ENCODE assay signal across 13 cellular contexts in genomic region chr11:27429740-27430451, GRCh38. TPM values are rescaled to one million over a fixed set of nuclear protein-coding genes. Genes with fewer than 3 reads are reported as not detected.
DNase-seq lines count a peak whose midpoint lies in the region; ATAC-seq and TF ChIP-seq lines count a peak whose summit lies in the region.
"Had no signal": no experiment of that assay in that cellular context is flagged by ENCODE, and none has a peak within 500 bp of the region (broad histone marks: within the 10 kb centered on the region; RNA-seq: fewer than 3 reads in every experiment).

No MANE protein-coding gene starts in this region.

- no peak overlapping the region for H3K4ac ChIP-seq in mesendoderm (ENCODE audit: low read depth, low read length)

- H2BK120ac ChIP-seq in mesendoderm (ENCODE audit: low read depth, low read length), result no peak overlapping the region

- H4K5ac ChIP-seq in mesendoderm (ENCODE audit: low read length), result no peak overlapping the region

- no peak overlapping the region for H4K8ac ChIP-seq in mesendoderm (ENCODE audit: low read depth, low read length)

- ATAC-seq in GM23338, result peak; percentile 40; the same call in 2 of the 3 replicates
- no peak for ATAC-seq in HG03097 (IDR thresholded peaks at IDR 0.05; ENCODE audit: low FRiP score, unreplicated experiment)
- ATAC-seq in HG02970 (IDR thresholded peaks at IDR 0.05; ENCODE audit: low FRiP score, unreplicated experiment), result no peak
- ATAC-seq: stimulated activated naive B cell treated with anti-CD40 and anti-IgM and Interleukin-4, amounts not matched to agents 10 μg/mL and 1 μg/mL and 100 μg/mL, for 72 hours had no signal

- H3K4me2 ChIP-seq in GM23338 (peak overlapping the region; percentile 68), mesendoderm (ENCODE audit: low read length) (no peak overlapping the region)

- peak; percentile 20 for DNase-seq in GM23338 (ENCODE audit: low spot score)
- DNase-seq in NCI-H146 (lab: John Stamatoyannopoulos, UW), result peak; percentile 87
- DNase-seq in amniotic epithelial cell (ENCODE audit: low read depth), result peak; percentile 34
- no peak for DNase-seq in mesendoderm
- DNase-seq in adrenal gland, result no peak
- DNase-seq in effector memory CD4-positive, alpha-beta T cell, result no peak
- DNase-seq: CD8-positive, alpha-beta memory T cell; NCI-H1694; RPMI8226; stimulated activated naive B cell treated with anti-CD40 and anti-IgM and Interleukin-4, amounts not matched to agents 10 μg/mL and 1 μg/mL and 100 μg/mL, for 72 hours had no signal

- H3K27me3 ChIP-seq in GM23338 (ENCODE audit: insufficient read depth), result no peaks in the 10 kb centered on the region
- no peaks in the 10 kb centered on the region for H3K27me3 ChIP-seq in mesendoderm (ENCODE audit: insufficient read depth, low read length, poor library complexity)
- no peaks in the 10 kb centered on the region for H3K27me3 ChIP-seq in adrenal gland
- H3K27me3 ChIP-seq in effector memory CD4-positive, alpha-beta T cell (replicated peaks; ENCODE audit: control insufficient read depth, insufficient read depth, low read length, poor library complexity, severe bottlenecking), result no peaks in the 10 kb centered on the region

- intact Hi-C loops in adrenal gland (cut with DNase I), result no loop called here

- peaks cover 4% of the 10 kb centered on the region; the same call in 1 of the 2 replicates for H3F3A ChIP-seq in GM23338 (replicated peaks; ENCODE audit: low read depth)

- H3K79me2 ChIP-seq in GM23338 (replicated peaks; ENCODE audit: insufficient read depth) (peaks cover 100% of the 10 kb centered on the region), mesendoderm (ENCODE audit: control insufficient read depth, insufficient read depth, low read length) (peaks cover 13% of the 10 kb centered on the region)

- H2BK5ac ChIP-seq in mesendoderm (ENCODE audit: low read length), result no peak overlapping the region

- peaks cover 18% of the 10 kb centered on the region for H3K79me1 ChIP-seq in mesendoderm (ENCODE audit: low read length)

- H3K23ac ChIP-seq in mesendoderm (ENCODE audit: low read length), result no peak overlapping the region

- no peak for TF ChIP-seq CTCF in GM23338 (conservative IDR thresholded peaks at IDR 0.05; ENCODE audit: low read depth in 2 of 2)
- no peak for TF ChIP-seq CTCF in adrenal gland (IDR thresholded peaks at IDR 0.05)

- H3K27ac ChIP-seq in GM23338 (ENCODE audit: low read depth) (peak overlapping the region; percentile 87), mesendoderm (ENCODE audit: low read depth, low read length) (peak overlapping the region; percentile 61), adrenal gland (peak overlapping the region in 1 of 5 donors; percentile 7)
- no peak overlapping the region for H3K27ac ChIP-seq in effector memory CD4-positive, alpha-beta T cell (ENCODE audit: insufficient read depth, low read length, poor library complexity, severe bottlenecking)

- H3K36me3 ChIP-seq in GM23338 (ENCODE audit: insufficient read depth) (0 out of 2 replicates have a peak, but pooled peaks cover 3% of the 10 kb centered on the region), mesendoderm (ENCODE audit: control insufficient read depth, insufficient read depth, low read length) (no peaks in the 10 kb centered on the region), adrenal gland (replicated peaks in 1 of 2) (no peaks in the 10 kb centered on the region)
- H3K36me3 ChIP-seq in effector memory CD4-positive, alpha-beta T cell (ENCODE audit: control insufficient read depth, insufficient read depth, low read length), result no peaks in the 10 kb centered on the region

- peaks cover 63% of the 10 kb centered on the region for H3K4me1 ChIP-seq in GM23338 (ENCODE audit: insufficient read depth)
- H3K4me1 ChIP-seq in mesendoderm (ENCODE audit: control insufficient read depth, low read depth, low read length), result peaks cover 10% of the 10 kb centered on the region
- H3K4me1 ChIP-seq in adrenal gland (replicated peaks in 1 of 2), result peaks cover 0 to 10% of the 10 kb centered on the region in 2 donors
- no peaks in the 10 kb centered on the region for H3K4me1 ChIP-seq in effector memory CD4-positive, alpha-beta T cell (ENCODE audit: control insufficient read depth, insufficient read depth, low read length, poor library complexity, severe bottlenecking)

- H2AK5ac ChIP-seq in mesendoderm (ENCODE audit: low read length), result no peak overlapping the region

- H3K9ac ChIP-seq in mesendoderm (ENCODE audit: low read length), result no peak overlapping the region

- no peak overlapping the region for H3K4me3 Mint-ChIP-seq in GM23338
- H3K4me3 Mint-ChIP-seq: CD8-positive, alpha-beta memory T cell; neural crest cell; stimulated activated naive B cell treated with anti-CD40 and anti-IgM and Interleukin-4, amounts not matched to agents 10 μg/mL and 1 μg/mL and 100 μg/mL, for 72 hours had no signal

- no peaks in the 10 kb centered on the region for H3K9me3 ChIP-seq in adrenal gland (replicated peaks in 1 of 3)
- no peaks in the 10 kb centered on the region for H3K9me3 ChIP-seq in effector memory CD4-positive, alpha-beta T cell (ENCODE audit: control insufficient read depth, low read length)

- no peak overlapping the region for H2AFZ ChIP-seq in GM23338

- no peak overlapping the region for H3K18ac ChIP-seq in mesendoderm (ENCODE audit: low read length)

- H2BK15ac ChIP-seq in mesendoderm (replicated peaks; ENCODE audit: low read depth), result no peak overlapping the region

- no peak overlapping the region for H3K27ac Mint-ChIP-seq in GM23338
- H3K27ac Mint-ChIP-seq: CD8-positive, alpha-beta memory T cell; stimulated activated naive B cell treated with anti-CD40 and anti-IgM and Interleukin-4, amounts not matched to agents 10 μg/mL and 1 μg/mL and 100 μg/mL, for 72 hours had no signal

- peaks cover 22% of the 10 kb centered on the region for H3K4me1 Mint-ChIP-seq in GM23338
- H3K4me1 Mint-ChIP-seq: CD8-positive, alpha-beta memory T cell; stimulated activated naive B cell treated with anti-CD40 and anti-IgM and Interleukin-4, amounts not matched to agents 10 μg/mL and 1 μg/mL and 100 μg/mL, for 72 hours had no signal

- 0 out of 3 replicates have a peak, but pooled peaks cover 2% of the 10 kb centered on the region for H3K36me3 Mint-ChIP-seq in GM23338 (ENCODE audit: low read depth)
- H3K36me3 Mint-ChIP-seq: CD8-positive, alpha-beta memory T cell; stimulated activated naive B cell treated with anti-CD40 and anti-IgM and Interleukin-4, amounts not matched to agents 10 μg/mL and 1 μg/mL and 100 μg/mL, for 72 hours had no signal

- H3K4me3 ChIP-seq in GM23338, result no peak overlapping the region
- H3K4me3 ChIP-seq in mesendoderm (ENCODE audit: low read length), result no peak overlapping the region
- no peak overlapping the region for H3K4me3 ChIP-seq in adrenal gland
- H3K4me3 ChIP-seq in effector memory CD4-positive, alpha-beta T cell (ENCODE audit: insufficient read depth, low read depth, low read length, poor library complexity, severe bottlenecking), result no peak overlapping the region

- no CpG with 5 or more reads among the region's 5 CpGs for WGBS in mesendoderm (ENCODE audit: extremely low coverage, insufficient coverage, low lambda C conversion rate)
- WGBS in adrenal gland, 4 donors, result 56 to 67% (median 65%) methylated on average over 5 of the region's 5 CpGs

- no peaks in the 10 kb centered on the region for H3K9me2 ChIP-seq in GM23338 (ENCODE audit: insufficient read depth)

- no peak for TF ChIP-seq POLR2A in adrenal gland (IDR thresholded peaks at IDR 0.05)

- H3K9me3 Mint-ChIP-seq in GM23338, result no peaks in the 10 kb centered on the region
- H3K9me3 Mint-ChIP-seq: CD8-positive, alpha-beta memory T cell; stimulated activated naive B cell treated with anti-CD40 and anti-IgM and Interleukin-4, amounts not matched to agents 10 μg/mL and 1 μg/mL and 100 μg/mL, for 72 hours had no signal

- H3K56ac ChIP-seq in mesendoderm (ENCODE audit: low read length), result peak overlapping the region; percentile 17

- peaks cover 1% of the 10 kb centered on the region for H3K27me3 Mint-ChIP-seq in GM23338 (ENCODE audit: insufficient read depth, low read depth, poor library complexity)
- H3K27me3 Mint-ChIP-seq: stimulated activated naive B cell treated with anti-CD40 and anti-IgM and Interleukin-4, amounts not matched to agents 10 μg/mL and 1 μg/mL and 100 μg/mL, for 72 hours had no signal

- peaks cover 7% of the 10 kb centered on the region for H4K20me1 ChIP-seq in GM23338 (replicated peaks; ENCODE audit: insufficient read depth)

TF ChIP-seq in GM23338, 12 proteins besides CTCF, POLR2A, EP300 and RAD21 (continues in another document):
- no peak for TF ChIP-seq ETS1 (IDR thresholded peaks at IDR 0.05)
- TF ChIP-seq POLR2AphosphoS5 (IDR thresholded peaks at IDR 0.05; ENCODE audit: low read depth), result no peak
- no peak for TF ChIP-seq ZNF331 (CRISPR knock-in tag; IDR thresholded peaks at IDR 0.05; ENCODE audit: low read depth)

RNA-seq across cellular contexts. Expression of gene LGR4, which starts 42.7 kb away (rescaled TPM):
- 91.7 and 99.6 TPM in 2 replicates for total RNA-seq in GM23338 (2014; rRNA removed; shearing (Covaris generic))
- polyA plus RNA-seq in GM23338 (2016; fragmentation: Nextera tagmentation; extraction: Ambion mirVana), result 21.2 and 22.6 TPM in 2 replicates
- 13.6 TPM for polyA plus RNA-seq in mesendoderm (2013, experiment 1 of 2)
- polyA plus RNA-seq in mesendoderm (2013, experiment 2 of 2), result 15.2 TPM
- total RNA-seq in adrenal gland, result 10 to 100 TPM; 17.3 to 78.3 (median 44.6) TPM
- 10 to 100 TPM in 1 of 3 donors, 1 to 10 TPM in 2; 7.3 to 36.8 (median 9.9) TPM for polyA plus RNA-seq in adrenal gland

Comparison
In these comparisons a context has a peak if more than half of its experiments do, and no peak if none do; other contexts are left out.
1. DNase-seq: peak in GM23338 (single experiment), NCI-H146 (single experiment) and amniotic epithelial cell (single experiment); none in mesendoderm (single experiment), adrenal gland (0 of 7) and effector memory CD4-positive, alpha-beta T cell (0 of 3).